1 cellular context compared by ENCODE assay signal in the genomic region with DNA sequence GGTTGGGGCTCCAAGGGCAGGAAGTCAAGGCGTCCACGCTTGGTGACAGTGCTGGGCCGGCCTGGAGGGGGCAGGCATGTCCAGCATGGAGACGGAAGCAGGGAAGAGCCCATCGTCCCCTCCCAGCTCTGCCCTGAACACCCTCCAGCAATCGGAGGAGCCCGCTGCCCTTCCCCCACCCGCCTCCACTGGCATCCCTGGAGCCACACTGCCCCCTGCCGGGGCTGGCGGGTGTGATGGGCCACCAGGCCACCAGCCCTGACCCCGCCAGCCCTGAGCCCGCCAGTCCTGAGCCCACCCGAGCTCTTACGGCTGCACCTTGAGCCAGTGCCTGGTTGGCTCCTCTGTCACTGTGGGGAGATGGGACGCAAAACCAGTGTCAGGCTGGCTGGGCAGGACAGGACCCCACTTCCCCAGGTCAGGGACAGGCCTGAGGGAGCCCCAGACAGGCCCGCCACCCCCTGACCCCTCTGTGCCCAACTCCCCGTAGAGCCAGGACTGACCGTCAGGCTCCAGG.
A peak's percentile ranks its signal among the peaks of the same experiment; 100 is the strongest.
TF ChIP-seq lines count a peak whose summit lies in the region.

No MANE protein-coding gene starts in this region.

TF ChIP-seq in K562, 482 proteins besides CTCF, POLR2A, EP300 and RAD21 (continued from another document and continues in another):
- TF ChIP-seq, protein P1, sequence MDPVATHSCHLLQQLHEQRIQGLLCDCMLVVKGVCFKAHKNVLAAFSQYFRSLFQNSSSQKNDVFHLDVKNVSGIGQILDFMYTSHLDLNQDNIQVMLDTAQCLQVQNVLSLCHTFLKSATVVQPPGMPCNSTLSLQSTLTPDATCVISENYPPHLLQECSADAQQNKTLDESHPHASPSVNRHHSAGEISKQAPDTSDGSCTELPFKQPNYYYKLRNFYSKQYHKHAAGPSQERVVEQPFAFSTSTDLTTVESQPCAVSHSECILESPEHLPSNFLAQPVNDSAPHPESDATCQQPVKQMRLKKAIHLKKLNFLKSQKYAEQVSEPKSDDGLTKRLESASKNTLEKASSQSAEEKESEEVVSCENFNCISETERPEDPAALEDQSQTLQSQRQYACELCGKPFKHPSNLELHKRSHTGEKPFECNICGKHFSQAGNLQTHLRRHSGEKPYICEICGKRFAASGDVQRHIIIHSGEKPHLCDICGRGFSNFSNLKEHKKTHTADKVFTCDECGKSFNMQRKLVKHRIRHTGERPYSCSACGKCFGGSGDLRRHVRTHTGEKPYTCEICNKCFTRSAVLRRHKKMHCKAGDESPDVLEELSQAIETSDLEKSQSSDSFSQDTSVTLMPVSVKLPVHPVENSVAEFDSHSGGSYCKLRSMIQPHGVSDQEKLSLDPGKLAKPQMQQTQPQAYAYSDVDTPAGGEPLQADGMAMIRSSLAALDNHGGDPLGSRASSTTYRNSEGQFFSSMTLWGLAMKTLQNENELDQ (CRISPR knock-in tag; IDR thresholded peaks at IDR 0.05; ENCODE audit: borderline replicate concordance) = no peak
- TF ChIP-seq U2AF1 (optimal IDR thresholded peaks at IDR 0.05; ENCODE audit: low read depth, low read length) = no peak
- no peak for TF ChIP-seq FOS (IDR thresholded peaks at IDR 0.05; ENCODE audit: extremely low read depth, insufficient read length)
- no peak for TF ChIP-seq FOXM1 (IDR thresholded peaks at IDR 0.05; ENCODE audit: low read depth)
- no peak for TF ChIP-seq FOXM1 (CRISPR knock-in tag; IDR thresholded peaks at IDR 0.05; ENCODE audit: low read depth)
- TF ChIP-seq HLTF (IDR thresholded peaks at IDR 0.05) = 0 out of 2 replicates have a peak, but pooled peaks have one; percentile 40
- TF ChIP-seq TCF7L2 (IDR thresholded peaks at IDR 0.05; ENCODE audit: low read depth, low read length) = no peak
- peak; percentile 74 for TF ChIP-seq ZNF764 (CRISPR knock-in tag; IDR thresholded peaks at IDR 0.05; ENCODE audit: low read depth)
- TF ChIP-seq, protein P2, sequence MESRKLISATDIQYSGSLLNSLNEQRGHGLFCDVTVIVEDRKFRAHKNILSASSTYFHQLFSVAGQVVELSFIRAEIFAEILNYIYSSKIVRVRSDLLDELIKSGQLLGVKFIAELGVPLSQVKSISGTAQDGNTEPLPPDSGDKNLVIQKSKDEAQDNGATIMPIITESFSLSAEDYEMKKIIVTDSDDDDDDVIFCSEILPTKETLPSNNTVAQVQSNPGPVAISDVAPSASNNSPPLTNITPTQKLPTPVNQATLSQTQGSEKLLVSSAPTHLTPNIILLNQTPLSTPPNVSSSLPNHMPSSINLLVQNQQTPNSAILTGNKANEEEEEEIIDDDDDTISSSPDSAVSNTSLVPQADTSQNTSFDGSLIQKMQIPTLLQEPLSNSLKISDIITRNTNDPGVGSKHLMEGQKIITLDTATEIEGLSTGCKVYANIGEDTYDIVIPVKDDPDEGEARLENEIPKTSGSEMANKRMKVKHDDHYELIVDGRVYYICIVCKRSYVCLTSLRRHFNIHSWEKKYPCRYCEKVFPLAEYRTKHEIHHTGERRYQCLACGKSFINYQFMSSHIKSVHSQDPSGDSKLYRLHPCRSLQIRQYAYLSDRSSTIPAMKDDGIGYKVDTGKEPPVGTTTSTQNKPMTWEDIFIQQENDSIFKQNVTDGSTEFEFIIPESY (CRISPR knock-in tag; IDR thresholded peaks at IDR 0.05) = peak; percentile 98
- TF ChIP-seq SNIP1 (IDR thresholded peaks at IDR 0.05; ENCODE audit: low read depth) = no peak
- TF ChIP-seq PCBP2 (IDR thresholded peaks at IDR 0.05; ENCODE audit: low read depth, low read length, poor library complexity, severe bottlenecking) = no peak
- TF ChIP-seq RFX7 (CRISPR knock-in tag; IDR thresholded peaks at IDR 0.05) = no peak
- peak; percentile 32; the same call in 1 of the 2 replicates for TF ChIP-seq L3MBTL2 (IDR thresholded peaks at IDR 0.05)
- no peak for TF ChIP-seq DIDO1 (tag; IDR thresholded peaks at IDR 0.05; ENCODE audit: low read depth)
- TF ChIP-seq ZFP36 (IDR thresholded peaks at IDR 0.05; ENCODE audit: low read depth, low read length, partially characterized antibody) = no peak
- TF ChIP-seq, protein P3, sequence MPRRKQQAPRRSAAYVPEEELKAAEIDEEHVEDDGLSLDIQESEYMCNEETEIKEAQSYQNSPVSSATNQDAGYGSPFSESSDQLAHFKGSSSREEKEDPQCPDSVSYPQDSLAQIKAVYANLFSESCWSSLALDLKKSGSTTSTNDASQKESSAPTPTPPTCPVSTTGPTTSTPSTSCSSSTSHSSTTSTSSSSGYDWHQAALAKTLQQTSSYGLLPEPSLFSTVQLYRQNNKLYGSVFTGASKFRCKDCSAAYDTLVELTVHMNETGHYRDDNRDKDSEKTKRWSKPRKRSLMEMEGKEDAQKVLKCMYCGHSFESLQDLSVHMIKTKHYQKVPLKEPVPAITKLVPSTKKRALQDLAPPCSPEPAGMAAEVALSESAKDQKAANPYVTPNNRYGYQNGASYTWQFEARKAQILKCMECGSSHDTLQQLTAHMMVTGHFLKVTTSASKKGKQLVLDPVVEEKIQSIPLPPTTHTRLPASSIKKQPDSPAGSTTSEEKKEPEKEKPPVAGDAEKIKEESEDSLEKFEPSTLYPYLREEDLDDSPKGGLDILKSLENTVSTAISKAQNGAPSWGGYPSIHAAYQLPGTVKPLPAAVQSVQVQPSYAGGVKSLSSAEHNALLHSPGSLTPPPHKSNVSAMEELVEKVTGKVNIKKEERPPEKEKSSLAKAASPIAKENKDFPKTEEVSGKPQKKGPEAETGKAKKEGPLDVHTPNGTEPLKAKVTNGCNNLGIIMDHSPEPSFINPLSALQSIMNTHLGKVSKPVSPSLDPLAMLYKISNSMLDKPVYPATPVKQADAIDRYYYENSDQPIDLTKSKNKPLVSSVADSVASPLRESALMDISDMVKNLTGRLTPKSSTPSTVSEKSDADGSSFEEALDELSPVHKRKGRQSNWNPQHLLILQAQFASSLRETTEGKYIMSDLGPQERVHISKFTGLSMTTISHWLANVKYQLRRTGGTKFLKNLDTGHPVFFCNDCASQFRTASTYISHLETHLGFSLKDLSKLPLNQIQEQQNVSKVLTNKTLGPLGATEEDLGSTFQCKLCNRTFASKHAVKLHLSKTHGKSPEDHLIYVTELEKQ (CRISPR knock-in tag; IDR thresholded peaks at IDR 0.05) = no peak
- TF ChIP-seq NR2C1 (IDR thresholded peaks at IDR 0.05) = no peak
- no peak for TF ChIP-seq NR2C1 (tag; IDR thresholded peaks at IDR 0.05)
- TF ChIP-seq, protein P4, sequence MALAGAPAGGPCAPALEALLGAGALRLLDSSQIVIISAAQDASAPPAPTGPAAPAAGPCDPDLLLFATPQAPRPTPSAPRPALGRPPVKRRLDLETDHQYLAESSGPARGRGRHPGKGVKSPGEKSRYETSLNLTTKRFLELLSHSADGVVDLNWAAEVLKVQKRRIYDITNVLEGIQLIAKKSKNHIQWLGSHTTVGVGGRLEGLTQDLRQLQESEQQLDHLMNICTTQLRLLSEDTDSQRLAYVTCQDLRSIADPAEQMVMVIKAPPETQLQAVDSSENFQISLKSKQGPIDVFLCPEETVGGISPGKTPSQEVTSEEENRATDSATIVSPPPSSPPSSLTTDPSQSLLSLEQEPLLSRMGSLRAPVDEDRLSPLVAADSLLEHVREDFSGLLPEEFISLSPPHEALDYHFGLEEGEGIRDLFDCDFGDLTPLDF (CRISPR knock-in tag; IDR thresholded peaks at IDR 0.05) = no peak
- TF ChIP-seq POLR2G (IDR thresholded peaks at IDR 0.05; ENCODE audit: low read depth, low read length) = peak; percentile 64
- TF ChIP-seq ZNF766 (CRISPR knock-in tag; conservative IDR thresholded peaks at IDR 0.05) = no peak
- no peak for TF ChIP-seq U2AF2 (optimal IDR thresholded peaks at IDR 0.05; ENCODE audit: low read depth, low read length)
- TF ChIP-seq ZNF184 (CRISPR knock-in tag; IDR thresholded peaks at IDR 0.05) = no peak
- TF ChIP-seq SRSF1 (IDR thresholded peaks at IDR 0.05; ENCODE audit: low read depth, low read length) = no peak
- TF ChIP-seq MCM3 (IDR thresholded peaks at IDR 0.05) = no peak
- no peak for TF ChIP-seq TAL1 (IDR thresholded peaks at IDR 0.05)
- TF ChIP-seq HDAC3 (IDR thresholded peaks at IDR 0.05; ENCODE audit: borderline replicate concordance, partially characterized antibody) = no peak
- TF ChIP-seq, protein P5, sequence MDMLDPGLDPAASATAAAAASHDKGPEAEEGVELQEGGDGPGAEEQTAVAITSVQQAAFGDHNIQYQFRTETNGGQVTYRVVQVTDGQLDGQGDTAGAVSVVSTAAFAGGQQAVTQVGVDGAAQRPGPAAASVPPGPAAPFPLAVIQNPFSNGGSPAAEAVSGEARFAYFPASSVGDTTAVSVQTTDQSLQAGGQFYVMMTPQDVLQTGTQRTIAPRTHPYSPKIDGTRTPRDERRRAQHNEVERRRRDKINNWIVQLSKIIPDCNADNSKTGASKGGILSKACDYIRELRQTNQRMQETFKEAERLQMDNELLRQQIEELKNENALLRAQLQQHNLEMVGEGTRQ (CRISPR knock-in tag; IDR thresholded peaks at IDR 0.05) = no peak
- TF ChIP-seq TEAD1 (CRISPR knock-in tag; IDR thresholded peaks at IDR 0.05) = peak in 1 of 2 experiments; percentile 89; a peak in 1 of 4 replicates
- no peak for TF ChIP-seq RBM25 (IDR thresholded peaks at IDR 0.05; ENCODE audit: low read depth, low read length, severe bottlenecking)
- no peak for TF ChIP-seq JUNB (CRISPR knock-in tag; conservative IDR thresholded peaks at IDR 0.05)
- no peak; the same call in 1 of the 2 replicates for TF ChIP-seq JUN (IDR thresholded peaks at IDR 0.05; ENCODE audit: borderline replicate concordance, low read depth, low read length)
- 0 out of 2 replicates have a peak, but pooled peaks have one; percentile 70 for TF ChIP-seq JUN (CRISPR knock-in tag; IDR thresholded peaks at IDR 0.05; ENCODE audit: borderline replicate concordance)
- no peak for TF ChIP-seq NFYB (IDR thresholded peaks at IDR 0.05; ENCODE audit: extremely low read depth, insufficient read length)
- no peak for TF ChIP-seq ZKSCAN8 (CRISPR knock-in tag; IDR thresholded peaks at IDR 0.05)
- TF ChIP-seq E2F3 (CRISPR knock-in tag; IDR thresholded peaks at IDR 0.05) = no peak
- no peak for TF ChIP-seq ZNF717 (CRISPR knock-in tag; IDR thresholded peaks at IDR 0.05)
- TF ChIP-seq, protein P6, sequence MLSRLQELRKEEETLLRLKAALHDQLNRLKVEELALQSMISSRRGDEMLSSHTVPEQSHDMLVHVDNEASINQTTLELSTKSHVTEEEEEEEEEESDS (CRISPR knock-in tag; IDR thresholded peaks at IDR 0.05) = no peak
- no peak for TF ChIP-seq ZNF146 (CRISPR knock-in tag; IDR thresholded peaks at IDR 0.05; ENCODE audit: unreplicated experiment)
- no peak for TF ChIP-seq MEF2A (IDR thresholded peaks at IDR 0.05; ENCODE audit: control insufficient read depth, low read depth, low read length)
- no peak for TF ChIP-seq RBM39 (optimal IDR thresholded peaks at IDR 0.05; ENCODE audit: low read depth, low read length)
- peak; percentile 21; the same call in 1 of the 2 replicates for TF ChIP-seq SAFB (IDR thresholded peaks at IDR 0.05; ENCODE audit: borderline replicate concordance, low read depth, low read length)
- TF ChIP-seq, protein P7, sequence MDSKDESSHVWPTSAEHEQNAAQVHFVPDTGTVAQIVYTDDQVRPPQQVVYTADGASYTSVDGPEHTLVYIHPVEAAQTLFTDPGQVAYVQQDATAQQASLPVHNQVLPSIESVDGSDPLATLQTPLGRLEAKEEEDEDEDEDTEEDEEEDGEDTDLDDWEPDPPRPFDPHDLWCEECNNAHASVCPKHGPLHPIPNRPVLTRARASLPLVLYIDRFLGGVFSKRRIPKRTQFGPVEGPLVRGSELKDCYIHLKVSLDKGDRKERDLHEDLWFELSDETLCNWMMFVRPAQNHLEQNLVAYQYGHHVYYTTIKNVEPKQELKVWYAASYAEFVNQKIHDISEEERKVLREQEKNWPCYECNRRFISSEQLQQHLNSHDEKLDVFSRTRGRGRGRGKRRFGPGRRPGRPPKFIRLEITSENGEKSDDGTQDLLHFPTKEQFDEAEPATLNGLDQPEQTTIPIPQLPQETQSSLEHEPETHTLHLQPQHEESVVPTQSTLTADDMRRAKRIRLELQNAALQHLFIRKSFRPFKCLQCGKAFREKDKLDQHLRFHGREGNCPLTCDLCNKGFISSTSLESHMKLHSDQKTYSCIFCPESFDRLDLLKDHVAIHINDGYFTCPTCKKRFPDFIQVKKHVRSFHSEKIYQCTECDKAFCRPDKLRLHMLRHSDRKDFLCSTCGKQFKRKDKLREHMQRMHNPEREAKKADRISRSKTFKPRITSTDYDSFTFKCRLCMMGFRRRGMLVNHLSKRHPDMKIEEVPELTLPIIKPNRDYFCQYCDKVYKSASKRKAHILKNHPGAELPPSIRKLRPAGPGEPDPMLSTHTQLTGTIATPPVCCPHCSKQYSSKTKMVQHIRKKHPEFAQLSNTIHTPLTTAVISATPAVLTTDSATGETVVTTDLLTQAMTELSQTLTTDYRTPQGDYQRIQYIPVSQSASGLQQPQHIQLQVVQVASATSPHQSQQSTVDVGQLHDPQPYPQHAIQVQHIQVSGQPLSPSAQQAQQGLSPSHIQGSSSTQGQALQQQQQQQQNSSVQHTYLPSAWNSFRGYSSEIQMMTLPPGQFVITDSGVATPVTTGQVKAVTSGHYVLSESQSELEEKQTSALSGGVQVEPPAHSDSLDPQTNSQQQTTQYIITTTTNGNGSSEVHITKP (IDR thresholded peaks at IDR 0.05; ENCODE audit: partially characterized antibody) = peak; percentile 81
- peak in 2 of 3 experiments; percentile 43 to 64 for TF ChIP-seq YY1 (IDR thresholded peaks at IDR 0.05; ENCODE audit: borderline replicate concordance in 1 of 3, control insufficient read depth in 1 of 3, extremely low read depth in 1 of 3, insufficient read depth in 3 of 3, insufficient read length in 1 of 3, insufficient replicate concordance in 2 of 3, low read depth in 1 of 3, low read length in 2 of 3)
- TF ChIP-seq SMARCB1 (IDR thresholded peaks at IDR 0.05; ENCODE audit: insufficient read length, low read depth) = no peak
- TF ChIP-seq, protein P8, sequence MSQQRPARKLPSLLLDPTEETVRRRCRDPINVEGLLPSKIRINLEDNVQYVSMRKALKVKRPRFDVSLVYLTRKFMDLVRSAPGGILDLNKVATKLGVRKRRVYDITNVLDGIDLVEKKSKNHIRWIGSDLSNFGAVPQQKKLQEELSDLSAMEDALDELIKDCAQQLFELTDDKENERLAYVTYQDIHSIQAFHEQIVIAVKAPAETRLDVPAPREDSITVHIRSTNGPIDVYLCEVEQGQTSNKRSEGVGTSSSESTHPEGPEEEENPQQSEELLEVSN (IDR thresholded peaks at IDR 0.05; ENCODE audit: borderline replicate concordance in 1 of 2, extremely low read depth in 1 of 2, insufficient read depth in 1 of 2, insufficient read length in 1 of 2, low read depth in 1 of 2, low read length in 1 of 2, poor library complexity in 1 of 2, severe bottlenecking in 1 of 2) = no peak
- TF ChIP-seq HMG20B (CRISPR knock-in tag; IDR thresholded peaks at IDR 0.05) = no peak
- no peak for TF ChIP-seq TRIM28 (IDR thresholded peaks at IDR 0.05)
- no peak for TF ChIP-seq ZNF589 (CRISPR knock-in tag; IDR thresholded peaks at IDR 0.05; ENCODE audit: low read depth)
- peak; percentile 79 for TF ChIP-seq ZKSCAN1 (IDR thresholded peaks at IDR 0.05; ENCODE audit: low read depth, low read length)
- 0 out of 2 replicates have a peak, but pooled peaks have one; percentile 36 for TF ChIP-seq ELF1 (tag; IDR thresholded peaks at IDR 0.05)
- no peak for TF ChIP-seq ZNF165 (CRISPR knock-in tag; IDR thresholded peaks at IDR 0.05; ENCODE audit: borderline replicate concordance)
- no peak for TF ChIP-seq NR4A1 (CRISPR knock-in tag; IDR thresholded peaks at IDR 0.05)
- TF ChIP-seq NR4A1 (tag; IDR thresholded peaks at IDR 0.05) = no peak
- TF ChIP-seq HMGN3 (IDR thresholded peaks at IDR 0.05; ENCODE audit: borderline replicate concordance, extremely low read depth, insufficient read length, low read depth, low read length) = peak; percentile 76
- no peak for TF ChIP-seq BDP1 (IDR thresholded peaks at IDR 0.05; ENCODE audit: insufficient read depth, insufficient read length)
- TF ChIP-seq RBM15 (IDR thresholded peaks at IDR 0.05; ENCODE audit: insufficient read depth, low read length) = no peak
- no peak for TF ChIP-seq CHD4 (IDR thresholded peaks at IDR 0.05; ENCODE audit: insufficient read depth, insufficient replicate concordance, low read depth, low read length, poor library complexity, severe bottlenecking)
